ENCODE assay signal across 9 cellular contexts in the genomic region with DNA sequence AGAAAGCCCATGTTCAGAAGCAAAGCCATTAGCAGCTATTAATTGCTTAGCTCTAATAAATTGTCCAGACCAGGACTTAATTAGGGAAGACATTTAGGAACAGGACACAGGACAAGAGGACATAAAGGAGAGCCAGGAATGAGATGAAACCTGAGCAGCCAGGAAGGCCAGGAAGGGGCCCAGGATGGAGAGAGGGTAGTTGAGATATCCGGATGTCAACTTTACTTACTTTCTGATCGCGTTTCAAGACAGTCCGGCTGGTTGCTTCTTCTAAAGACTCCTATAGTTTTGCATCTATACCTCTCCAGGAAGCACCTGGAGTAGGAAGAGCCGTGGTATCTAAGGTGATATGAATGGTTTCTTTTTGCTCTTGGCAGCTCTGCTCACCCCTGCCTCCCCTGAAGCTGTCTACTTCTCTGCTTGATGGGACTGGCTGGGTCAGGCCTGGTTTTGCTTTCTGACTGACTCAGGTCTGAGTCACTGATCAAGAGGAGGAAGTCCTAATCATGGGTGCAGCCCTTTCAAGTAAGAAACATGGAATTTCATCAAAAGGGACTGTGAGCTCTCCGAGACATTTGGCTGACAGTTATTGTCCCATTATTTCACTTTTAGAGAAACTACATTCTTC.
DNase-seq lines count a peak whose midpoint lies in the region; ATAC-seq and TF ChIP-seq lines count a peak whose summit lies in the region.
"Had no signal": no experiment of that assay in that cellular context is flagged by ENCODE, and none has a peak within 500 bp of the region (broad histone marks: within the 10 kb centered on the region; RNA-seq: fewer than 3 reads in every experiment).

No MANE protein-coding gene starts in this region.

- TF ChIP-seq CTCF in SK-N-SH (IDR thresholded peaks at IDR 0.05), result no peak

- no peaks in the 10 kb centered on the region for H3K27me3 Mint-ChIP-seq in activated CD8-positive, alpha-beta memory T cell treated with anti-CD3 and anti-CD28 coated beads, Interleukin-2, amount 10 ng/mL, durations not matched to agents 7 days and 5 days
- H3K27me3 Mint-ChIP-seq in naive thymus-derived CD4-positive, alpha-beta T cell, result peaks cover 0 to 5% (median 0%) of the 10 kb centered on the region in 5 donors

- H3K9me2 ChIP-seq in SK-N-SH, result no peaks in the 10 kb centered on the region

- no peaks in the 10 kb centered on the region for H3K79me2 ChIP-seq in SK-N-SH (ENCODE audit: insufficient read depth)

- no peak overlapping the region for H3K4me3 ChIP-seq in SK-N-SH (ENCODE audit: low read depth in 2 of 2, low read length in 1 of 2)
- no peak overlapping the region for H3K4me3 ChIP-seq in naive thymus-derived CD4-positive, alpha-beta T cell (ENCODE audit: low read length)

- no peak for ATAC-seq in activated CD8-positive, alpha-beta memory T cell treated with anti-CD3 and anti-CD28 coated beads, Interleukin-2, amount 10 ng/mL, durations not matched to agents 7 days and 5 days
- ATAC-seq in HG02981 (IDR thresholded peaks at IDR 0.05; ENCODE audit: unreplicated experiment), result peak; percentile 97
- peak; percentile 64 for ATAC-seq in naive thymus-derived CD4-positive, alpha-beta T cell

- H3K36me3 Mint-ChIP-seq in activated CD8-positive, alpha-beta memory T cell treated with anti-CD3 and anti-CD28 coated beads, Interleukin-2, amount 10 ng/mL, durations not matched to agents 7 days and 5 days, result no peaks in the 10 kb centered on the region
- no peaks in the 10 kb centered on the region for H3K36me3 Mint-ChIP-seq in naive thymus-derived CD4-positive, alpha-beta T cell

- H3K4me1 Mint-ChIP-seq in activated CD8-positive, alpha-beta memory T cell treated with anti-CD3 and anti-CD28 coated beads, Interleukin-2, amount 10 ng/mL, durations not matched to agents 7 days and 5 days, result no peaks in the 10 kb centered on the region
- no peaks in the 10 kb centered on the region for H3K4me1 Mint-ChIP-seq in naive thymus-derived CD4-positive, alpha-beta T cell

- no peak for TF ChIP-seq RAD21 in SK-N-SH (IDR thresholded peaks at IDR 0.05; ENCODE audit: low read length)

- TF ChIP-seq EP300 in SK-N-SH (IDR thresholded peaks at IDR 0.05; ENCODE audit: borderline replicate concordance in 1 of 2, low read depth in 1 of 2, low read length in 1 of 2), result peak in 1 of 2 experiments; percentile 38; a peak in 1 of 4 replicates

- H3K4me3 Mint-ChIP-seq in activated CD8-positive, alpha-beta memory T cell treated with anti-CD3 and anti-CD28 coated beads, Interleukin-2, amount 10 ng/mL, durations not matched to agents 7 days and 5 days, result no peak overlapping the region
- H3K4me3 Mint-ChIP-seq in naive thymus-derived CD4-positive, alpha-beta T cell, result no peak overlapping the region

- H3K9ac ChIP-seq in SK-N-SH, result no peak overlapping the region

- H3K27ac Mint-ChIP-seq in activated CD8-positive, alpha-beta memory T cell treated with anti-CD3 and anti-CD28 coated beads, Interleukin-2, amount 10 ng/mL, durations not matched to agents 7 days and 5 days, result no peak overlapping the region
- no peak overlapping the region for H3K27ac Mint-ChIP-seq in naive thymus-derived CD4-positive, alpha-beta T cell

- no peaks in the 10 kb centered on the region for H3K9me3 ChIP-seq in SK-N-SH
- no peaks in the 10 kb centered on the region for H3K9me3 ChIP-seq in naive thymus-derived CD4-positive, alpha-beta T cell (ENCODE audit: control insufficient read depth in 2 of 3, low read length in 3 of 3)
- H3K9me3 ChIP-seq: neutrophil had no signal

- H3K27me3 ChIP-seq in SK-N-SH (ENCODE audit: insufficient read depth), result no peaks in the 10 kb centered on the region
- no peaks in the 10 kb centered on the region for H3K27me3 ChIP-seq in naive thymus-derived CD4-positive, alpha-beta T cell (ENCODE audit: control insufficient read depth in 2 of 2, insufficient read depth in 2 of 2, low read length in 2 of 2)
- H3K27me3 ChIP-seq: neutrophil had no signal

- intact Hi-C loops in naive thymus-derived CD4-positive, alpha-beta T cell (cut with micrococcal nuclease), result no loop called here

- peak; percentile 39 for DNase-seq in activated CD8-positive, alpha-beta memory T cell treated with anti-CD3 and anti-CD28 coated beads, Interleukin-2, amount 10 ng/mL, durations not matched to agents 7 days and 5 days
- DNase-seq in activated CD8-positive, alpha-beta memory T cell treated with anti-CD3 and anti-CD28 coated beads, Interleukin-2, amount 50 U/mL, for 48 hours, result no peak
- DNase-seq in SK-N-SH (no peak), NAMALWA (ENCODE audit: low spot score) (no peak), NCI-H82 treated with DMSO at 0.1 percent for 48 hours (lab: John Stamatoyannopoulos, UW; ENCODE audit: unreplicated experiment) (no peak), cerebellar cortex (ENCODE audit: low spot score) (no peak)
- no peak for DNase-seq in naive thymus-derived CD4-positive, alpha-beta T cell

- CTCF ChIA-PET in activated CD8-positive, alpha-beta memory T cell treated with anti-CD3 and anti-CD28 coated beads, Interleukin-2, amount 10 ng/mL, durations not matched to agents 7 days and 5 days (lab: Charles Lee), result no interaction called here
- CTCF ChIA-PET in SK-N-SH (lab: Yijun Ruan, JAX), result no interaction called here
- CTCF ChIA-PET in naive thymus-derived CD4-positive, alpha-beta T cell (lab: Charles Lee), result no interaction called here

- H2AFZ ChIP-seq in SK-N-SH (ENCODE audit: low read depth), result 0 out of 2 replicates have a peak overlapping the region, but pooled peaks have one; percentile 12

- peak overlapping the region; percentile 31; the same call in 1 of the 2 replicates for H3K4me2 ChIP-seq in SK-N-SH

- H3K27ac ChIP-seq in SK-N-SH (ENCODE audit: low read depth in 2 of 2, low read length in 1 of 2), result peak overlapping the region; percentile 5 to 28; a peak in 2 of 4 replicates
- no peak overlapping the region for H3K27ac ChIP-seq in naive thymus-derived CD4-positive, alpha-beta T cell (ENCODE audit: low read depth, low read length)
- H3K27ac ChIP-seq: neutrophil had no signal

- H3K36me3 ChIP-seq in SK-N-SH (replicated peaks in 1 of 2; ENCODE audit: control insufficient read depth in 1 of 2, insufficient read depth in 2 of 2, low read length in 1 of 2), result no peaks in the 10 kb centered on the region
- no peaks in the 10 kb centered on the region for H3K36me3 ChIP-seq in naive thymus-derived CD4-positive, alpha-beta T cell (ENCODE audit: control insufficient read depth in 2 of 3, insufficient read depth in 3 of 3, low read length in 3 of 3)
- H3K36me3 ChIP-seq: neutrophil had no signal

- POLR2A ChIA-PET in SK-N-SH (lab: Yijun Ruan, JAX), result no interaction called here
- POLR2A ChIA-PET in naive thymus-derived CD4-positive, alpha-beta T cell (lab: Charles Lee), result no interaction called here

- H3K9me3 Mint-ChIP-seq in activated CD8-positive, alpha-beta memory T cell treated with anti-CD3 and anti-CD28 coated beads, Interleukin-2, amount 10 ng/mL, durations not matched to agents 7 days and 5 days (ENCODE audit: low read depth), result no peaks in the 10 kb centered on the region
- H3K9me3 Mint-ChIP-seq in naive thymus-derived CD4-positive, alpha-beta T cell, result peaks cover 0 to under 1% (median 0%) of the 10 kb centered on the region in 11 donors

- H3F3A ChIP-seq in SK-N-SH (replicated peaks; ENCODE audit: insufficient read depth), result no peaks in the 10 kb centered on the region

- no peaks in the 10 kb centered on the region for H3K4me1 ChIP-seq in SK-N-SH (ENCODE audit: control insufficient read depth in 1 of 2, insufficient read depth in 2 of 2, low read depth in 1 of 2, low read length in 1 of 2)
- H3K4me1 ChIP-seq in naive thymus-derived CD4-positive, alpha-beta T cell (ENCODE audit: control insufficient read depth in 2 of 2, insufficient read depth in 2 of 2, low read length in 2 of 2), result no peaks in the 10 kb centered on the region

- H4K20me1 ChIP-seq in SK-N-SH (ENCODE audit: insufficient read depth), result no peaks in the 10 kb centered on the region

- 20% methylated on average over 6 of the region's 6 CpGs for WGBS in SK-N-SH (ENCODE audit: low lambda C conversion rate)

TF ChIP-seq in SK-N-SH, 30 proteins besides CTCF, POLR2A, EP300 and RAD21 (continues in another document):
- TF ChIP-seq, protein P1, sequence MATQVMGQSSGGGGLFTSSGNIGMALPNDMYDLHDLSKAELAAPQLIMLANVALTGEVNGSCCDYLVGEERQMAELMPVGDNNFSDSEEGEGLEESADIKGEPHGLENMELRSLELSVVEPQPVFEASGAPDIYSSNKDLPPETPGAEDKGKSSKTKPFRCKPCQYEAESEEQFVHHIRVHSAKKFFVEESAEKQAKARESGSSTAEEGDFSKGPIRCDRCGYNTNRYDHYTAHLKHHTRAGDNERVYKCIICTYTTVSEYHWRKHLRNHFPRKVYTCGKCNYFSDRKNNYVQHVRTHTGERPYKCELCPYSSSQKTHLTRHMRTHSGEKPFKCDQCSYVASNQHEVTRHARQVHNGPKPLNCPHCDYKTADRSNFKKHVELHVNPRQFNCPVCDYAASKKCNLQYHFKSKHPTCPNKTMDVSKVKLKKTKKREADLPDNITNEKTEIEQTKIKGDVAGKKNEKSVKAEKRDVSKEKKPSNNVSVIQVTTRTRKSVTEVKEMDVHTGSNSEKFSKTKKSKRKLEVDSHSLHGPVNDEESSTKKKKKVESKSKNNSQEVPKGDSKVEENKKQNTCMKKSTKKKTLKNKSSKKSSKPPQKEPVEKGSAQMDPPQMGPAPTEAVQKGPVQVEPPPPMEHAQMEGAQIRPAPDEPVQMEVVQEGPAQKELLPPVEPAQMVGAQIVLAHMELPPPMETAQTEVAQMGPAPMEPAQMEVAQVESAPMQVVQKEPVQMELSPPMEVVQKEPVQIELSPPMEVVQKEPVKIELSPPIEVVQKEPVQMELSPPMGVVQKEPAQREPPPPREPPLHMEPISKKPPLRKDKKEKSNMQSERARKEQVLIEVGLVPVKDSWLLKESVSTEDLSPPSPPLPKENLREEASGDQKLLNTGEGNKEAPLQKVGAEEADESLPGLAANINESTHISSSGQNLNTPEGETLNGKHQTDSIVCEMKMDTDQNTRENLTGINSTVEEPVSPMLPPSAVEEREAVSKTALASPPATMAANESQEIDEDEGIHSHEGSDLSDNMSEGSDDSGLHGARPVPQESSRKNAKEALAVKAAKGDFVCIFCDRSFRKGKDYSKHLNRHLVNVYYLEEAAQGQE (IDR thresholded peaks at IDR 0.05; ENCODE audit: low read depth, low read length), result no peak
- TF ChIP-seq, protein P2, sequence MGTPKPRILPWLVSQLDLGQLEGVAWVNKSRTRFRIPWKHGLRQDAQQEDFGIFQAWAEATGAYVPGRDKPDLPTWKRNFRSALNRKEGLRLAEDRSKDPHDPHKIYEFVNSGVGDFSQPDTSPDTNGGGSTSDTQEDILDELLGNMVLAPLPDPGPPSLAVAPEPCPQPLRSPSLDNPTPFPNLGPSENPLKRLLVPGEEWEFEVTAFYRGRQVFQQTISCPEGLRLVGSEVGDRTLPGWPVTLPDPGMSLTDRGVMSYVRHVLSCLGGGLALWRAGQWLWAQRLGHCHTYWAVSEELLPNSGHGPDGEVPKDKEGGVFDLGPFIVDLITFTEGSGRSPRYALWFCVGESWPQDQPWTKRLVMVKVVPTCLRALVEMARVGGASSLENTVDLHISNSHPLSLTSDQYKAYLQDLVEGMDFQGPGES (IDR thresholded peaks at IDR 0.05; ENCODE audit: low read depth, low read length), result no peak
- TF ChIP-seq TAF1 (IDR thresholded peaks at IDR 0.05; ENCODE audit: borderline replicate concordance, low read depth, low read length), result no peak
